33 cellular contexts compared by ENCODE assay signal in genomic region chr17:38637951-38638350, GRCh38. TPM values are rescaled to one million over a fixed set of nuclear protein-coding genes. Genes with fewer than 3 reads are reported as not detected.
"Had no signal": no experiment of that assay in that cellular context is flagged by ENCODE, and none has a peak within 500 bp of the region (broad histone marks: within the 10 kb centered on the region; RNA-seq: fewer than 3 reads in every experiment).

No MANE protein-coding gene starts in this region.

- DNase-seq: hypothalamus; immature natural killer cell; kidney; left colon; left lung; lower lobe of right lung; mammary epithelial cell; mesenchymal stem cell; naive B cell; natural killer cell; nephron progenitor cell; occipital lobe; psoas muscle; stimulated activated CD4-positive, alpha-beta T cell treated with anti-CD3 and anti-CD28 coated beads, Interleukin-12 subunit alpha, Interleukin-12 subunit beta, amount 100 ng/mL, for 4 hours; stimulated activated CD4-positive, alpha-beta T cell treated with anti-CD3 and anti-CD28 coated beads, Interleukin-15, amount 100 ng/mL, for 24 hours; stimulated activated CD4-positive, alpha-beta T cell treated with anti-CD3 and anti-CD28 coated beads, Interleukin-2, amount 100 ng/mL, for 24 hours; stimulated activated CD4-positive, alpha-beta T cell treated with anti-CD3 and anti-CD28 coated beads, Interleukin-4, amount 100 ng/mL, for 1 hour; stimulated activated naive B cell treated with anti-CD40 and anti-IgM and Interleukin-4, amounts not matched to agents 10 μg/mL and 1 μg/mL and 100 μg/mL, for 72 hours; stimulated activated naive CD8-positive, alpha-beta T cell treated with anti-CD3 and anti-CD28 coated beads, Interleukin-15, Interleukin-2, amounts not matched to agents 100 U/mL and 50 U/mL, for 24 hours; stomach; testis; thyroid gland; transverse colon; upper lobe of left lung had no signal

- H3K4me3 ChIP-seq: left lung, lower lobe of right lung, neural progenitor cell, psoas muscle, right atrium auricular region, right lobe of liver, smooth muscle cell, stomach, testis, thyroid gland, transverse colon, upper lobe of left lung, vagina had no signal

- H3K27ac Mint-ChIP-seq: immature natural killer cell; mesothelial cell of epicardium; natural killer cell; nephron progenitor cell; neural progenitor cell; stimulated activated naive B cell treated with anti-CD40 and anti-IgM and Interleukin-4, amounts not matched to agents 10 μg/mL and 1 μg/mL and 100 μg/mL, for 72 hours had no signal

- H3K9ac ChIP-seq: neural progenitor cell, parathyroid adenoma had no signal

- H3K9me3 ChIP-seq: left lung, lower lobe of right lung, neutrophil, psoas muscle, right atrium auricular region, right lobe of liver, stomach, testis, thyroid gland, transverse colon, upper lobe of left lung, vagina had no signal

- H3K27me3 ChIP-seq: neural progenitor cell, right atrium auricular region, right lobe of liver, testis, thyroid gland, upper lobe of left lung, vagina had no signal

- H3K27ac ChIP-seq: left lung, lower lobe of right lung, neural progenitor cell, neutrophil, parathyroid adenoma, psoas muscle, right atrium auricular region, right lobe of liver, stomach, testis, thyroid gland, transverse colon, upper lobe of left lung, vagina had no signal

- H3K36me3 ChIP-seq: left lung, lower lobe of right lung, neural progenitor cell, neutrophil, right atrium auricular region, right lobe of liver, stomach, thyroid gland, transverse colon, upper lobe of left lung, vagina had no signal

- H3K9me3 Mint-ChIP-seq: immature natural killer cell; mesothelial cell of epicardium; naive B cell; natural killer cell; nephron progenitor cell; stimulated activated naive B cell treated with anti-CD40 and anti-IgM and Interleukin-4, amounts not matched to agents 10 μg/mL and 1 μg/mL and 100 μg/mL, for 72 hours had no signal

- H3K4me1 ChIP-seq: left lung, lower lobe of right lung, parathyroid adenoma, psoas muscle, right atrium auricular region, right lobe of liver, stomach, testis, thyroid gland, transverse colon, upper lobe of left lung, vagina had no signal

- H3K4me3 Mint-ChIP-seq: immature natural killer cell; mesothelial cell of epicardium; naive B cell; natural killer cell; nephron progenitor cell; neural progenitor cell; stimulated activated naive B cell treated with anti-CD40 and anti-IgM and Interleukin-4, amounts not matched to agents 10 μg/mL and 1 μg/mL and 100 μg/mL, for 72 hours had no signal

- H3K36me3 Mint-ChIP-seq: immature natural killer cell, mesothelial cell of epicardium, natural killer cell, neural progenitor cell had no signal

- H3K4me1 Mint-ChIP-seq: immature natural killer cell; naive B cell; natural killer cell; stimulated activated naive B cell treated with anti-CD40 and anti-IgM and Interleukin-4, amounts not matched to agents 10 μg/mL and 1 μg/mL and 100 μg/mL, for 72 hours had no signal

RNA-seq across cellular contexts. Expression of gene SRCIN1, which starts 32.2 kb away (rescaled TPM):
- total RNA-seq: mononuclear cell had no signal
- polyA plus RNA-seq: immature natural killer cell had no signal

RNA-seq across cellular contexts. Expression of gene EPOP, which starts 36.8 kb away (rescaled TPM):
- polyA plus RNA-seq: immature natural killer cell had no signal
